ENCODE assay signal across 23 cellular contexts in the genomic region with DNA sequence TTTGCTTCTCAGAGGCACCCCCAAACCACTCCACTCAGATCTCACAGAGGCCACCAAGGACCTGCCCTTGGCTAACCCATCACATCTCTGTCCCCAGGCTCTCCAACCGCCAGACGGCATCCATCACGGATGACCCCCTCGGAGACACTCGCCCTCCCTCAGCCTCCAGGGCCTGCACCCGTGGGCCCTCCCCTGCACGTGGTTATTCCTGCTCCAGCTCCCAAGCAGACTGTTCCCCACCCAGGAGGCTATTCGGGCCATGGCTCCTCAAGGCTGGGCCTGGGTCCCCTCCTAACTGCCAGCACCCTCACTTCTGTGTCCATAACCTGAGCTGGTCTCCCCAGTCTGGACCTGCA.
"Had no signal": no experiment of that assay in that cellular context is flagged by ENCODE, and none has a peak within 500 bp of the region (broad histone marks: within the 10 kb centered on the region; RNA-seq: fewer than 3 reads in every experiment).

No MANE protein-coding gene starts in this region.

- H3K27ac Mint-ChIP-seq: activated CD4-positive, alpha-beta T cell treated with anti-CD3 and anti-CD28 coated beads, Interleukin-2, amount 10 ng/mL, durations not matched to agents 24 days and 14 days; activated CD8-positive, alpha-beta T cell treated with anti-CD3 and anti-CD28 coated beads for 36 hours; activated naive CD4-positive, alpha-beta T cell treated with anti-CD3 and anti-CD28 coated beads for 36 hours; activated T-cell treated with anti-CD3 and anti-CD28 coated beads, Interleukin-2, amount 50 U/mL, for 24 hours; activated T-helper 2 cell treated with anti-CD3 and anti-CD28 coated beads, Interferon-gamma antibody, Interleukin-2, Interleukin-4, amounts not matched to agents 10 μg/mL and 5 μg/mL and 100 μg/mL, durations not matched to agents 14 hours and 24 hours and 36 hours; nephron progenitor cell; progenitor cell of endocrine pancreas had no signal

- H3K4me1 ChIP-seq: ascending aorta, gastrocnemius medialis had no signal

- H3K4me3 ChIP-seq: ascending aorta, gastrocnemius medialis, left lung, right atrium auricular region, suprapubic skin, transverse colon, vagina had no signal

- DNase-seq: activated CD4-positive, alpha-beta T cell treated with anti-CD3 and anti-CD28 coated beads, Interleukin-2, amount 10 ng/mL, durations not matched to agents 24 days and 14 days; activated CD4-positive, CD25-positive, alpha-beta regulatory T cell; activated CD8-positive, alpha-beta T cell treated with anti-CD3 and anti-CD28 coated beads for 36 hours; activated naive CD4-positive, alpha-beta T cell treated with anti-CD3 and anti-CD28 coated beads for 36 hours; activated T-cell treated with anti-CD3 and anti-CD28 coated beads, Interleukin-2, amount 50 U/mL, for 24 hours; erythroblast; gastrocnemius medialis; head of caudate nucleus; nephron progenitor cell; stimulated activated CD4-positive, alpha-beta T cell treated with anti-CD3 and anti-CD28 coated beads, Interleukin-12 subunit alpha, Interleukin-12 subunit beta, amount 100 ng/mL, for 4 hours; stimulated activated CD4-positive, alpha-beta T cell treated with anti-CD3 and anti-CD28 coated beads, Interleukin-1b, Interleukin-23, amount 100 ng/mL, for 48 hours; stimulated activated CD8-positive, alpha-beta memory T cell treated with anti-CD3 and anti-CD28 coated beads, Interleukin-4, amount 100 ng/mL, for 48 hours; stimulated activated naive CD4-positive, alpha-beta T cell; T-helper 1 cell; T-helper 9 cell; transverse colon had no signal

- H3K9me3 Mint-ChIP-seq: activated CD4-positive, alpha-beta T cell treated with anti-CD3 and anti-CD28 coated beads, Interleukin-2, amount 10 ng/mL, durations not matched to agents 24 days and 14 days; activated CD8-positive, alpha-beta T cell treated with anti-CD3 and anti-CD28 coated beads for 36 hours; activated naive CD4-positive, alpha-beta T cell treated with anti-CD3 and anti-CD28 coated beads for 36 hours; activated T-cell treated with anti-CD3 and anti-CD28 coated beads, Interleukin-2, amount 50 U/mL, for 24 hours; activated T-helper 2 cell treated with anti-CD3 and anti-CD28 coated beads, Interferon-gamma antibody, Interleukin-2, Interleukin-4, amounts not matched to agents 10 μg/mL and 5 μg/mL and 100 μg/mL, durations not matched to agents 14 hours and 24 hours and 36 hours; nephron progenitor cell had no signal

- H3K9me3 ChIP-seq: ascending aorta, gastrocnemius medialis, left lung, right atrium auricular region, suprapubic skin, transverse colon, vagina had no signal

- H3K36me3 ChIP-seq: ascending aorta, gastrocnemius medialis, left lung, right atrium auricular region, suprapubic skin, transverse colon, vagina had no signal

- H3K4me3 Mint-ChIP-seq: activated CD4-positive, alpha-beta T cell treated with anti-CD3 and anti-CD28 coated beads, Interleukin-2, amount 10 ng/mL, durations not matched to agents 24 days and 14 days; activated CD8-positive, alpha-beta T cell treated with anti-CD3 and anti-CD28 coated beads for 36 hours; activated naive CD4-positive, alpha-beta T cell treated with anti-CD3 and anti-CD28 coated beads for 36 hours; activated T-cell treated with anti-CD3 and anti-CD28 coated beads, Interleukin-2, amount 50 U/mL, for 24 hours; nephron progenitor cell had no signal

- ATAC-seq: activated CD8-positive, alpha-beta T cell treated with anti-CD3 and anti-CD28 coated beads for 36 hours; gastrocnemius medialis had no signal

- H3K27ac ChIP-seq: ascending aorta, gastrocnemius medialis, left lung, right atrium auricular region, suprapubic skin, transverse colon, vagina had no signal

- H3K27me3 ChIP-seq: ascending aorta, right atrium auricular region, suprapubic skin, vagina had no signal
